30 cellular contexts compared by ENCODE assay signal in genomic region chr12:106192659-106193403, GRCh38. TPM values are rescaled to one million over a fixed set of nuclear protein-coding genes. Genes with fewer than 3 reads are reported as not detected.
DNase-seq lines count a peak whose midpoint lies in the region; ATAC-seq, FAIRE-seq and TF ChIP-seq lines count a peak whose summit lies in the region.
"Had no signal": no experiment of that assay in that cellular context is flagged by ENCODE, and none has a peak within 500 bp of the region (broad histone marks: within the 10 kb centered on the region; RNA-seq: fewer than 3 reads in every experiment).

No MANE protein-coding gene starts in this region.

- H3F3A ChIP-seq in neural progenitor cell (ENCODE audit: low read depth): peaks cover 12% of the 10 kb centered on the region

- H3K27me3 Mint-ChIP-seq in neural progenitor cell (ENCODE audit: insufficient read depth, low read depth) (peaks cover 5% of the 10 kb centered on the region), CD14-positive monocyte (ENCODE audit: low read depth in 3 of 3) (peaks cover 10 to 16% (median 14%) of the 10 kb centered on the region in 3 donors)

- H2BK5ac ChIP-seq in H1 (ENCODE audit: low read depth, low read length): no peak overlapping the region

- no peak overlapping the region for H2BK120ac ChIP-seq in H1 (replicated peaks; ENCODE audit: low read depth, low read length)

- H3K27ac Mint-ChIP-seq in neural progenitor cell (peak overlapping the region; percentile 15), CD14-positive monocyte (no peak overlapping the region)
- H3K27ac Mint-ChIP-seq: natural killer cell treated with Interleukin-12 subunit alpha and Interleukin-12 subunit beta and Interleukin-15 and Interleukin-18, amount 100 ng/mL, for 72 hours; stimulated activated memory B cell treated with anti-CD40 and anti-IgM and Interleukin-4, amounts not matched to agents 10 μg/mL and 1 μg/mL and 100 μg/mL, for 72 hours had no signal

- CTCF ChIA-PET in HCT116 (lab: Charles Lee): interaction anchor here (1.0 kb wide), 1 partner anchor 31 kb away, joined by 3 read pairs; no protein-coding TSS in a partner anchor
- CTCF ChIA-PET in H1 (lab: Charles Lee; ENCODE audit: partially characterized antibody): interaction anchor here (1.4 to 3.0 kb wide), 3 partner anchors 7 to 90 kb away, joined by 3 to 14 read pairs (median 5); no protein-coding TSS in a partner anchor
- CTCF ChIA-PET in GM10248 (lab: Yijun Ruan, JAX): no interaction called here

- H2BK12ac ChIP-seq in H1 (ENCODE audit: low read depth, low read length): no peak overlapping the region

- H3K18ac ChIP-seq in H1 (ENCODE audit: extremely low read depth, low read length): no peak overlapping the region

- H3K36me3 Mint-ChIP-seq in neural progenitor cell (no peaks in the 10 kb centered on the region), CD14-positive monocyte (no peaks in the 10 kb centered on the region)
- H3K36me3 Mint-ChIP-seq: natural killer cell treated with Interleukin-12 subunit alpha and Interleukin-12 subunit beta and Interleukin-15 and Interleukin-18, amount 100 ng/mL, for 72 hours; stimulated activated memory B cell treated with anti-CD40 and anti-IgM and Interleukin-4, amounts not matched to agents 10 μg/mL and 1 μg/mL and 100 μg/mL, for 72 hours had no signal

- no peaks in the 10 kb centered on the region for H3K9me3 ChIP-seq in HCT116 (ENCODE audit: control insufficient read depth in 1 of 2, insufficient read depth in 1 of 2, low read depth in 1 of 2, low read length in 2 of 2)
- H3K9me3 ChIP-seq in H1 (ENCODE audit: insufficient read depth in 2 of 2, low read depth in 1 of 2, low read length in 1 of 2): no peaks in the 10 kb centered on the region
- no peaks in the 10 kb centered on the region for H3K9me3 ChIP-seq in neural progenitor cell (ENCODE audit: low read depth)
- H3K9me3 ChIP-seq: BLaER1 treated with 17β-estradiol and CSF1 and Interleukin-3, amounts not matched to agents 10 nM and 100 nM; Caco-2; heart right ventricle; lower lobe of right lung; MG63; right lobe of liver; SJSA1; uterus had no signal

- no peak overlapping the region for H2AK5ac ChIP-seq in H1 (ENCODE audit: low read depth, low read length)

- WGBS in H1 (ENCODE audit: extremely low coverage in 1 of 2, insufficient coverage in 1 of 2, insufficient read length in 1 of 2, insufficient replicate concordance in 2 of 2, low coverage in 1 of 2, low lambda C conversion rate in 2 of 2, missing lambda C conversion rate in 1 of 2), 2 experiments: 90% methylated on average over 4 of the region's 4 CpGs; no CpG with 5 or more reads in 1 of the 2 experiments

- H3K4me1 ChIP-seq in HCT116 (ENCODE audit: control insufficient read depth in 1 of 2, insufficient read depth in 2 of 2, low read length in 2 of 2) (peaks cover 0 to 5% of the 10 kb centered on the region in 2 experiments; a peak in 2 of 4 replicates), H1 (replicated peaks in 1 of 4; ENCODE audit: control insufficient read depth in 3 of 4, insufficient read depth in 4 of 4, low read length in 3 of 4) (peaks cover 0 to 7% (median 2%) of the 10 kb centered on the region in 4 experiments; a peak in 4 of 7 replicates), neural progenitor cell (peaks cover 35% of the 10 kb centered on the region)
- H3K4me1 ChIP-seq: Caco-2, lower lobe of right lung, SJSA1 had no signal

- RAD21 ChIA-PET in HCT116 (lab: Charles Lee; ENCODE audit: low non-redundant PET in 1 of 2, low total read pairs in 2 of 2, uncharacterized antibody in 2 of 2, unreplicated experiment in 2 of 2): no interaction called here

- TF ChIP-seq RAD21 in HCT116 (IDR thresholded peaks at IDR 0.05; ENCODE audit: low read depth) (no peak), H1 (IDR thresholded peaks at IDR 0.05 in 1 of 2, conservative IDR thresholded peaks at IDR 0.05 in 1 of 2; ENCODE audit: low read depth in 2 of 2, low read length in 2 of 2) (no peak)

- DNase-seq in AG08395 (ENCODE audit: low spot score) (peak; percentile 12), HCT116 (ENCODE audit: low read depth, low spot score) (no peak), H1 (ENCODE audit: low read depth in 1 of 2, low spot score in 2 of 2) (no peak), neural progenitor cell (ENCODE audit: low spot score) (no peak), CD14-positive monocyte (ENCODE audit: low spot score) (no peak), medulla oblongata (ENCODE audit: extremely low spot score) (no peak), GM10248 (ENCODE audit: extremely low spot score) (no peak)
- DNase-seq in stimulated activated CD4-positive, alpha-beta T cell treated with anti-CD3 and anti-CD28 coated beads, Interleukin-12 subunit alpha, Interleukin-12 subunit beta, amount 100 ng/mL, for 4 hours: no peak
- DNase-seq: activated CD4-positive, alpha-beta T cell treated with anti-CD3 and anti-CD28 coated beads, Interleukin-2, amount 50 U/mL, for 48 hours; activated naive CD4-positive, alpha-beta T cell treated with Interleukin-2 at 50 U/mL for 16 hours; Caco-2; DND-41; heart right ventricle; kidney glomerular epithelial cell; lower lobe of right lung; MG63; NCI-H2029; NCI-H526 treated with DMSO at 0.1 percent for 48 hours; right lobe of liver; RPMI8226; stimulated activated CD4-positive, alpha-beta T cell treated with anti-CD3 and anti-CD28 coated beads, Interleukin-4, amount 100 ng/mL, for 4 hours had no signal

- no peak overlapping the region for H3K4ac ChIP-seq in H1 (replicated peaks; ENCODE audit: insufficient read length, low read depth, low read length)

- H3K4me1 Mint-ChIP-seq in neural progenitor cell (peaks cover 45% of the 10 kb centered on the region), CD14-positive monocyte (no peaks in the 10 kb centered on the region)
- H3K4me1 Mint-ChIP-seq: central memory CD8-positive, alpha-beta T cell; stimulated activated memory B cell treated with anti-CD40 and anti-IgM and Interleukin-4, amounts not matched to agents 10 μg/mL and 1 μg/mL and 100 μg/mL, for 72 hours had no signal

- H3K27me3 ChIP-seq in HCT116 (ENCODE audit: insufficient read depth, low read length) (no peaks in the 10 kb centered on the region), H1 (replicated peaks in 1 of 4; ENCODE audit: control insufficient read depth in 3 of 4, extremely low read depth in 1 of 4, insufficient read depth in 3 of 4, low read length in 3 of 4) (no peaks in the 10 kb centered on the region), neural progenitor cell (no peaks in the 10 kb centered on the region)
- H3K27me3 ChIP-seq: BLaER1 treated with 17β-estradiol and CSF1 and Interleukin-3, amounts not matched to agents 10 nM and 100 nM; heart right ventricle; MG63; right lobe of liver; SJSA1; uterus had no signal

- H3K4me3 Mint-ChIP-seq in neural progenitor cell: no peak overlapping the region
- no peak overlapping the region for H3K4me3 Mint-ChIP-seq in CD14-positive monocyte
- H3K4me3 Mint-ChIP-seq: central memory CD8-positive, alpha-beta T cell; natural killer cell treated with Interleukin-12 subunit alpha and Interleukin-12 subunit beta and Interleukin-15 and Interleukin-18, amount 100 ng/mL, for 72 hours; stimulated activated memory B cell treated with anti-CD40 and anti-IgM and Interleukin-4, amounts not matched to agents 10 μg/mL and 1 μg/mL and 100 μg/mL, for 72 hours had no signal

- no peak overlapping the region for H3K14ac ChIP-seq in H1 (ENCODE audit: insufficient read length)

- H4K8ac ChIP-seq in H1 (ENCODE audit: extremely low read depth, insufficient read depth, low read length): no peak overlapping the region

- H4K5ac ChIP-seq in H1 (ENCODE audit: insufficient read length, low read depth, low read length): no peak overlapping the region

- no peaks in the 10 kb centered on the region for H3K79me1 ChIP-seq in H1 (ENCODE audit: low read depth, low read length)

- intact Hi-C loops in HCT116 (cut with micrococcal nuclease): no loop called here
- intact Hi-C loops in CD14-positive monocyte (cut with micrococcal nuclease): no loop called here

- no peaks in the 10 kb centered on the region for H3K36me3 ChIP-seq in HCT116 (ENCODE audit: control insufficient read depth in 1 of 2, insufficient read depth in 2 of 2, low read length in 2 of 2)
- H3K36me3 ChIP-seq in H1 (ENCODE audit: control insufficient read depth in 2 of 4, insufficient read depth in 4 of 4, low read length in 3 of 4): no peaks in the 10 kb centered on the region
- no peaks in the 10 kb centered on the region for H3K36me3 ChIP-seq in neural progenitor cell
- H3K36me3 ChIP-seq: BLaER1 treated with 17β-estradiol and CSF1 and Interleukin-3, amounts not matched to agents 10 nM and 100 nM; heart right ventricle; lower lobe of right lung; MG63; right lobe of liver; SJSA1; uterus had no signal

- H3K23me2 ChIP-seq in H1 (ENCODE audit: low read depth, low read length): no peaks in the 10 kb centered on the region

- no peak overlapping the region for H3K27ac ChIP-seq in HCT116 (ENCODE audit: low read depth, low read length)
- H3K27ac ChIP-seq in H1 (ENCODE audit: low read depth, low read length): no peak overlapping the region
- no peak overlapping the region for H3K27ac ChIP-seq in neural progenitor cell
- H3K27ac ChIP-seq: BLaER1 treated with 17β-estradiol and CSF1 and Interleukin-3, amounts not matched to agents 10 nM and 100 nM; heart right ventricle; lower lobe of right lung; right lobe of liver; SJSA1 had no signal

- H3K9me3 Mint-ChIP-seq in neural progenitor cell (no peaks in the 10 kb centered on the region), CD14-positive monocyte (no peaks in the 10 kb centered on the region)
- H3K9me3 Mint-ChIP-seq: central memory CD8-positive, alpha-beta T cell; natural killer cell treated with Interleukin-12 subunit alpha and Interleukin-12 subunit beta and Interleukin-15 and Interleukin-18, amount 100 ng/mL, for 72 hours; stimulated activated memory B cell treated with anti-CD40 and anti-IgM and Interleukin-4, amounts not matched to agents 10 μg/mL and 1 μg/mL and 100 μg/mL, for 72 hours had no signal

- BruUV-seq in HCT116 (replicated peaks; lab: Mats Ljungman, UMichigan): no TSS peak

- no peak overlapping the region for H2BK15ac ChIP-seq in H1 (ENCODE audit: low read length)

- no peak for TF ChIP-seq CTCF in HCT116 (IDR thresholded peaks at IDR 0.05 in 2 of 3, conservative IDR thresholded peaks at IDR 0.05 in 1 of 3; ENCODE audit: borderline replicate concordance in 1 of 3, insufficient read depth in 1 of 3, low read depth in 2 of 3, low read length in 2 of 3)
- TF ChIP-seq CTCF in H1 (IDR thresholded peaks at IDR 0.05; ENCODE audit: control extremely low read depth in 1 of 3, insufficient read depth in 1 of 3, low read depth in 1 of 3, low read length in 3 of 3): no peak
- TF ChIP-seq CTCF in neural progenitor cell (IDR thresholded peaks at IDR 0.05): no peak
- no peak for TF ChIP-seq CTCF in CD14-positive monocyte (IDR thresholded peaks at IDR 0.05)
- TF ChIP-seq CTCF in GM10248 (IDR thresholded peaks at IDR 0.05; ENCODE audit: control extremely low read depth, extremely low read depth, low read depth, missing control alignments): no peak

- POLR2A ChIA-PET in HCT116 (lab: Charles Lee): no interaction called here
- POLR2A ChIA-PET in H1 (lab: Charles Lee; ENCODE audit: partially characterized antibody): no interaction called here
- POLR2A ChIA-PET in GM10248 (lab: Yijun Ruan, JAX): no interaction called here

- no peak overlapping the region for H2AFZ ChIP-seq in HCT116 (ENCODE audit: low read depth, low read length, poor library complexity, severe bottlenecking)
- no peak overlapping the region for H2AFZ ChIP-seq in H1 (ENCODE audit: low read length)
- H2AFZ ChIP-seq in neural progenitor cell (replicated peaks): no peak overlapping the region

- no peak for TF ChIP-seq POLR2A in HCT116 (IDR thresholded peaks at IDR 0.05; ENCODE audit: borderline replicate concordance, extremely low read depth, insufficient read depth, insufficient read length)
- no peak for TF ChIP-seq POLR2A in H1 (IDR thresholded peaks at IDR 0.05; ENCODE audit: control extremely low read depth in 1 of 2, low read depth in 2 of 2, low read length in 2 of 2)

- H3K79me2 ChIP-seq in HCT116 (ENCODE audit: insufficient read depth, low read length) (no peaks in the 10 kb centered on the region), H1 (ENCODE audit: control insufficient read depth in 1 of 2, insufficient read depth in 2 of 2, low read length in 2 of 2) (no peaks in the 10 kb centered on the region), neural progenitor cell (ENCODE audit: low read depth) (no peaks in the 10 kb centered on the region)

- H3K56ac ChIP-seq in H1 (replicated peaks; ENCODE audit: insufficient read length, low read depth, low read length): no peak overlapping the region

- no peak for TF ChIP-seq EP300 in H1 (IDR thresholded peaks at IDR 0.05; ENCODE audit: borderline replicate concordance in 1 of 2, low read depth in 2 of 2, low read length in 2 of 2)

- no peak overlapping the region for H3K23ac ChIP-seq in H1 (ENCODE audit: insufficient read length)

- no peaks in the 10 kb centered on the region for H3K9me2 ChIP-seq in HCT116 (ENCODE audit: insufficient read depth)

- 0 out of 2 replicates have a peak, but pooled peaks have one; percentile 38 for ATAC-seq in HCT116
- ATAC-seq: heart right ventricle; lower lobe of right lung; natural killer cell treated with Interleukin-12 subunit alpha and Interleukin-12 subunit beta and Interleukin-15 and Interleukin-18, amount 100 ng/mL, for 72 hours; stimulated activated memory B cell treated with anti-CD40 and anti-IgM and Interleukin-4, amounts not matched to agents 10 μg/mL and 1 μg/mL and 100 μg/mL, for 72 hours had no signal

- H4K20me1 ChIP-seq in HCT116 (ENCODE audit: insufficient read depth) (no peaks in the 10 kb centered on the region), H1 (replicated peaks in 1 of 2; ENCODE audit: control insufficient read depth in 1 of 2, insufficient read depth in 2 of 2, low read length in 2 of 2) (no peaks in the 10 kb centered on the region), neural progenitor cell (ENCODE audit: low read depth) (no peaks in the 10 kb centered on the region)
- H4K20me1 ChIP-seq: BLaER1 treated with 17β-estradiol and CSF1 and Interleukin-3, amounts not matched to agents 10 nM and 100 nM had no signal

- no peak overlapping the region for H4K91ac ChIP-seq in H1 (replicated peaks; ENCODE audit: insufficient read length, low read length)

- H3K4me3 ChIP-seq in HCT116 (replicated peaks in 1 of 2; ENCODE audit: low read depth in 1 of 2, low read length in 2 of 2) (no peak overlapping the region), H1 (ENCODE audit: extremely low read depth in 1 of 4, insufficient read depth in 2 of 4, low read depth in 3 of 4, low read length in 4 of 4) (no peak overlapping the region), neural progenitor cell (no peak overlapping the region)
- H3K4me3 ChIP-seq: BLaER1 treated with 17β-estradiol and CSF1 and Interleukin-3, amounts not matched to agents 10 nM and 100 nM; heart right ventricle; lower lobe of right lung; MG63; right lobe of liver; SJSA1; uterus had no signal

- no peak for FAIRE-seq in H1 (lab: Jason Lieb, UNC)
- FAIRE-seq: A204.1, endothelial cell of umbilical vein, GM12892 had no signal

- no peak overlapping the region for H2BK20ac ChIP-seq in H1 (ENCODE audit: low read length)

- no peak overlapping the region for H3K4me2 ChIP-seq in HCT116 (ENCODE audit: low read length)
- no peak overlapping the region for H3K4me2 ChIP-seq in H1 (ENCODE audit: insufficient read depth in 1 of 2, low read depth in 2 of 2, low read length in 2 of 2)
- no peak overlapping the region for H3K4me2 ChIP-seq in neural progenitor cell

- H3K9ac ChIP-seq in HCT116 (ENCODE audit: low read length): no peak overlapping the region
- no peak overlapping the region for H3K9ac ChIP-seq in H1 (replicated peaks in 1 of 4; ENCODE audit: extremely low read depth in 1 of 4, low read depth in 3 of 4, low read length in 3 of 4)
- H3K9ac ChIP-seq in neural progenitor cell: no peak overlapping the region
- H3K9ac ChIP-seq: BLaER1 treated with 17β-estradiol and CSF1 and Interleukin-3, amounts not matched to agents 10 nM and 100 nM had no signal

RNA-seq across cellular contexts. Expression of gene NUAK1, which starts 54.1 kb away (rescaled TPM):
- total RNA-seq in HCT116 (2021; ENCODE audit: unreplicated experiment) (7.4 TPM), neural progenitor cell (ENCODE audit: low replicate concordance) (11.9 and 18.8 TPM in 2 replicates)
- polyA plus RNA-seq in HCT116 (2012): 5.9 and 6.2 TPM in 2 replicates
- 18.2 and 18.9 TPM in 2 replicates for total RNA-seq in H1 (2021; fragmentation: NEBNext Ultra II Directional; extraction: Animal tissue kit (Norgen Biotek cat#: 25700))
- polyA plus RNA-seq in H1 (2011; rRNA removed) (6.7 and 7.7 TPM in 2 replicates), CD14-positive monocyte (not detected)
- 7.7 TPM for polyA plus RNA-seq in H1 (2011; cell fraction: cytosol; rRNA removed)
- 13.5 TPM for polyA plus RNA-seq in H1 (2011; cell fraction: nucleus; rRNA removed)
- polyA plus RNA-seq in H1 (2012, experiment 1 of 2): 6.6 to 13.0 TPM (median 9.9 TPM) in 4 replicates
- polyA plus RNA-seq in H1 (2012, experiment 2 of 2): 4.0 TPM
- 6.9 TPM for polyA plus RNA-seq in H1 (2013, experiment 1 of 2)
- 6.9 TPM for polyA plus RNA-seq in H1 (2013, experiment 2 of 2)
- polyA minus RNA-seq in H1 (2011; rRNA and poly(A)+ RNA removed): 21.4 and 22.7 TPM in 2 replicates
- polyA minus RNA-seq in H1 (2011; cell fraction: cytosol; rRNA and poly(A)+ RNA removed): 12.1 TPM
- polyA minus RNA-seq in H1 (2011; cell fraction: nucleus; rRNA and poly(A)+ RNA removed): 14.6 TPM

RNA-seq across cellular contexts. Expression of gene CKAP4, which starts 55.0 kb away (rescaled TPM):
- total RNA-seq in HCT116 (2021; ENCODE audit: unreplicated experiment): 45.9 TPM
- polyA plus RNA-seq in HCT116 (2012): 32.4 and 35.4 TPM in 2 replicates
- total RNA-seq in H1 (2021; fragmentation: NEBNext Ultra II Directional; extraction: Animal tissue kit (Norgen Biotek cat#: 25700)): 79.0 and 80.7 TPM in 2 replicates
- polyA plus RNA-seq in H1 (2011; rRNA removed): 29.0 and 35.8 TPM in 2 replicates
- polyA plus RNA-seq in H1 (2011; cell fraction: cytosol; rRNA removed): 40.0 TPM
- polyA plus RNA-seq in H1 (2011; cell fraction: nucleus; rRNA removed): 48.8 TPM
- 54.3 to 68.0 TPM (median 62.2 TPM) in 4 replicates for polyA plus RNA-seq in H1 (2012, experiment 1 of 2)
- 71.1 TPM for polyA plus RNA-seq in H1 (2012, experiment 2 of 2)
- 129 TPM for polyA plus RNA-seq in H1 (2013, experiment 1 of 2)
- polyA plus RNA-seq in H1 (2013, experiment 2 of 2): 128 TPM
- 21.5 and 30.7 TPM in 2 replicates for polyA minus RNA-seq in H1 (2011; rRNA and poly(A)+ RNA removed)
- polyA minus RNA-seq in H1 (2011; cell fraction: cytosol; rRNA and poly(A)+ RNA removed): 29.8 TPM
- polyA minus RNA-seq in H1 (2011; cell fraction: nucleus; rRNA and poly(A)+ RNA removed): 20.0 TPM
- total RNA-seq in neural progenitor cell (ENCODE audit: low replicate concordance): 58.7 and 64.3 TPM in 2 replicates
- 10 to 100 TPM; 46.9 to 59.4 TPM for polyA plus RNA-seq in CD14-positive monocyte
